In genomic region chr3:75621772-75622171, GRCh38 we compare ENCODE assay signal across 15 cellular contexts. TPM values are rescaled to one million over a fixed set of nuclear protein-coding genes. Genes with fewer than 3 reads are reported as not detected.
"Had no signal": no experiment of that assay in that cellular context is flagged by ENCODE, and none has a peak within 500 bp of the region (broad histone marks: within the 10 kb centered on the region; RNA-seq: fewer than 3 reads in every experiment).

No MANE protein-coding gene starts in this region.

RNA-seq across cellular contexts. Expression of gene FRG2C, which starts 42.4 kb away (rescaled TPM):
- total RNA-seq: activated CD4-positive, alpha-beta T cell treated with anti-CD3 and anti-CD28 coated beads, Interleukin-2, amount 10 ng/mL, durations not matched to agents 24 days and 14 days; activated CD8-positive, alpha-beta memory T cell treated with anti-CD3 and anti-CD28 coated beads for 36 hours; activated CD8-positive, alpha-beta T cell treated with anti-CD3 and anti-CD28 coated beads for 36 hours; activated naive CD8-positive, alpha-beta T cell treated with anti-CD3 and anti-CD28 coated beads for 36 hours; activated T-cell treated with anti-CD3 and anti-CD28 coated beads, Interleukin-2, amount 50 U/mL, for 72 hours; activated T-helper 17 cell treated with anti-CD3 and anti-CD28 coated beads, Interleukin-2, amount 50 U/mL, for 72 hours; aorta; cerebellum; M059J; PC-9; Right ventricle myocardium superior; SJSA1; T-cell; T-helper 17 cell had no signal
- polyA plus RNA-seq: aorta, SK-N-SH had no signal
